1 cellular context compared by ENCODE assay signal in genomic region chr12:111971800-111972199, GRCh38.
TF ChIP-seq lines count a peak whose summit lies in the region.

No MANE protein-coding gene starts in this region.

TF ChIP-seq in HEK293T, 16 proteins besides CTCF, POLR2A, EP300 and RAD21:
- TF ChIP-seq SP1 (IDR thresholded peaks at IDR 0.05) (no peak), ZNF384 (IDR thresholded peaks at IDR 0.05) (no peak), FOXA1 (IDR thresholded peaks at IDR 0.05) (no peak), BHLHE40 (IDR thresholded peaks at IDR 0.05; ENCODE audit: borderline replicate concordance) (no peak), TARDBP (IDR thresholded peaks at IDR 0.05) (no peak), ELF4 (IDR thresholded peaks at IDR 0.05) (no peak), LEF1 (IDR thresholded peaks at IDR 0.05; ENCODE audit: borderline replicate concordance) (no peak), ARNT (IDR thresholded peaks at IDR 0.05) (no peak), NFRKB (IDR thresholded peaks at IDR 0.05) (no peak), CTBP1 (IDR thresholded peaks at IDR 0.05; ENCODE audit: borderline replicate concordance) (no peak), HDGF (IDR thresholded peaks at IDR 0.05; ENCODE audit: borderline replicate concordance) (no peak), SUZ12 (IDR thresholded peaks at IDR 0.05) (no peak), FOXK2 (IDR thresholded peaks at IDR 0.05) (no peak), FOXM1 (IDR thresholded peaks at IDR 0.05; ENCODE audit: borderline replicate concordance) (no peak), L3MBTL2 (conservative IDR thresholded peaks at IDR 0.05) (no peak)
- TF ChIP-seq, protein P1, sequence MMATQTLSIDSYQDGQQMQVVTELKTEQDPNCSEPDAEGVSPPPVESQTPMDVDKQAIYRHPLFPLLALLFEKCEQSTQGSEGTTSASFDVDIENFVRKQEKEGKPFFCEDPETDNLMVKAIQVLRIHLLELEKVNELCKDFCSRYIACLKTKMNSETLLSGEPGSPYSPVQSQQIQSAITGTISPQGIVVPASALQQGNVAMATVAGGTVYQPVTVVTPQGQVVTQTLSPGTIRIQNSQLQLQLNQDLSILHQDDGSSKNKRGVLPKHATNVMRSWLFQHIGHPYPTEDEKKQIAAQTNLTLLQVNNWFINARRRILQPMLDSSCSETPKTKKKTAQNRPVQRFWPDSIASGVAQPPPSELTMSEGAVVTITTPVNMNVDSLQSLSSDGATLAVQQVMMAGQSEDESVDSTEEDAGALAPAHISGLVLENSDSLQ (IDR thresholded peaks at IDR 0.05) = no peak
